ENCODE assay signal across 9 cellular contexts in the genomic region with DNA sequence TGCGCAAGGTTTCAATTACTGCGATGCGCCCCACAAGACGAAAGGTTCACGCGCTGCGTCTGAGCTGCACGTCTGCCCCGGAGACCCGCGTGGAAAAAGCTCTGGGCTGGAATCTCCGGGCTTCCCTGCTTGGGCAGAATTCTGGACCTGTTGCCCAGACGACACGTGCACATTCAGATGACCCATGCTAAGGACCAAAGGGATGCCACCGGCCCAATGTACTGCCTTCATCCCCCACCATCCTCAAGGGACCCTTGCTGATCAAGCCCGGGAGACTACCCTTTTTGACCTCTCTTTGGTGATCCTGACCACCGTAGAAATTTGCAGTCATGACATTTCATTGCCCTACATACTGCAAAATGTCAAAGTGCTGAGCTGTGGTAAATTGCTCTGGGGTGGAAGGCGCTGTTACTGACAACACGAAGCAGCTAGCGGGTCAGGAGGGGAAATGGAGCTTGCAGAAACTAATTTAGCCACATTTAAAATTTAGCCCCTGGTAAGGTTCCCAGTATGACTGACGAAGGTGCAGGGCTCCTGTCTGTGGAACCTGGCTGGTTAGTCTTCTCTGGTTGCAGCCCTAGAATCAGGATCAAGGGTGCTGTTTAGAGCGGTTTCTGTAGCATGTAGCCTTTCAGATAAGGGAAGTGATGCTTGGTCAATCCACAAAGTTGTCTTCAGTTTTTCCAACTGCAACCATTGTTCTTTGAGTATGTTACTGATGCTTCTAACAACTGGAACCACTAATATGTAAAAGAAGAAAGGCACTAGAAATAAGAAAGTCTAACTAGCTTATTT.
DNase-seq lines count a peak whose midpoint lies in the region; ATAC-seq, FAIRE-seq and TF ChIP-seq lines count a peak whose summit lies in the region.
"Had no signal": no experiment of that assay in that cellular context is flagged by ENCODE, and none has a peak within 500 bp of the region (broad histone marks: within the 10 kb centered on the region; RNA-seq: fewer than 3 reads in every experiment).

No MANE protein-coding gene starts in this region.

- no peak overlapping the region for H3K18ac ChIP-seq in mesendoderm (ENCODE audit: low read length)

- H4K8ac ChIP-seq in mesendoderm (ENCODE audit: low read depth, low read length), result no peak overlapping the region

- SMC1A ChIA-PET in GM12878 (lab: Charles Lee; ENCODE audit: uncharacterized antibody, unreplicated experiment), result interaction anchor here (0.7 kb wide), 1 partner anchor 92 kb away, joined by 3 read pairs; no protein-coding TSS in a partner anchor

- WGBS in GM12878 (ENCODE audit: insufficient coverage, insufficient replicate concordance, low lambda C conversion rate, missing lambda C conversion rate), result under 1% methylated on average over 22 of the region's 22 CpGs
- WGBS in mesendoderm (ENCODE audit: extremely low coverage, insufficient coverage, low lambda C conversion rate), result no CpG with 5 or more reads among the region's 22 CpGs
- 23% methylated on average over 22 of the region's 22 CpGs for WGBS in urinary bladder

- no peak overlapping the region for H3K27ac ChIP-seq in GM12878 (ENCODE audit: control insufficient read depth, insufficient read depth)
- H3K27ac ChIP-seq in mesendoderm (ENCODE audit: low read depth, low read length), result no peak overlapping the region
- H3K27ac ChIP-seq in urinary bladder (ENCODE audit: low read depth), result no peak overlapping the region

- no peak for ATAC-seq in activated naive CD4-positive, alpha-beta T cell treated with anti-CD3 and anti-CD28 coated beads, Interleukin-2, amount 50 U/mL, for 72 hours
- ATAC-seq in GM12878, result peak; percentile 52

- H3K9me3 ChIP-seq in GM12878 (replicated peaks; ENCODE audit: control insufficient read depth, insufficient read depth, low read length), result no peaks in the 10 kb centered on the region

- POLR2A ChIA-PET in GM12878 (lab: Charles Lee), result no interaction called here

- peaks cover 11 to 16% of the 10 kb centered on the region in 2 experiments for H3K27me3 ChIP-seq in GM12878 (replicated peaks in 1 of 2; ENCODE audit: control insufficient read depth in 2 of 2, insufficient read depth in 2 of 2, low read length in 1 of 2)
- H3K27me3 ChIP-seq in mesendoderm (ENCODE audit: insufficient read depth, low read length, poor library complexity), result peaks cover 2% of the 10 kb centered on the region

- BruUV-seq in GM12878 (replicated peaks; lab: Mats Ljungman, UMichigan), result no TSS peak

- in situ Hi-C loops in GM12878 (cut with MboI), result no loop called here

- H3K4me3 Mint-ChIP-seq in activated naive CD4-positive, alpha-beta T cell treated with anti-CD3 and anti-CD28 coated beads, Interleukin-2, amount 50 U/mL, for 24 hours, result peak overlapping the region; percentile 68

- TF ChIP-seq POLR2A in GM12878 (IDR thresholded peaks at IDR 0.05; ENCODE audit: low read depth, low read length), result no peak

- H3K4ac ChIP-seq in mesendoderm (ENCODE audit: low read depth, low read length), result no peak overlapping the region

- no peaks in the 10 kb centered on the region for H3K36me3 ChIP-seq in GM12878 (ENCODE audit: control insufficient read depth in 2 of 2, insufficient read depth in 2 of 2, low read length in 1 of 2)
- H3K36me3 ChIP-seq in mesendoderm (ENCODE audit: control insufficient read depth, insufficient read depth, low read length), result no peaks in the 10 kb centered on the region
- H3K36me3 ChIP-seq in urinary bladder (ENCODE audit: insufficient read depth), result no peaks in the 10 kb centered on the region

- no peak overlapping the region for H3K9ac ChIP-seq in GM12878 (ENCODE audit: control insufficient read depth, insufficient read depth, low read length)
- H3K9ac ChIP-seq in mesendoderm (ENCODE audit: low read length), result peak overlapping the region; percentile 50

- H2BK120ac ChIP-seq in mesendoderm (ENCODE audit: low read depth, low read length), result no peak overlapping the region

- no peak overlapping the region for H2BK5ac ChIP-seq in mesendoderm (ENCODE audit: low read length)

- H2AFZ ChIP-seq in GM12878 (ENCODE audit: control insufficient read depth, low read depth, low read length), result no peak overlapping the region

- FAIRE-seq in GM12878 (lab: Jason Lieb, UNC), result no peak
- FAIRE-seq: G401.6 had no signal

- peaks cover 1% of the 10 kb centered on the region for H3K36me3 Mint-ChIP-seq in activated naive CD4-positive, alpha-beta T cell treated with anti-CD3 and anti-CD28 coated beads, Interleukin-2, amount 50 U/mL, for 24 hours
- H3K36me3 Mint-ChIP-seq in activated naive CD4-positive, alpha-beta T cell treated with anti-CD3 and anti-CD28 coated beads, Interleukin-2, amount 50 U/mL, for 72 hours, result peaks cover 0 to 50% of the 10 kb centered on the region in 2 donors

- no peak for TF ChIP-seq CTCF in GM12878 (IDR thresholded peaks at IDR 0.05 in 2 of 3, conservative IDR thresholded peaks at IDR 0.05 in 1 of 3; ENCODE audit: control insufficient read depth in 2 of 3, extremely low read depth in 1 of 3, insufficient read depth in 1 of 3, low read depth in 3 of 3, low read length in 3 of 3)

- intact Hi-C loops in GM12878 (cut with micrococcal nuclease; ENCODE audit: unreplicated experiment) (no loop called here), posterior vena cava (cut with DNase I) (no loop called here)

- H3K56ac ChIP-seq in mesendoderm (ENCODE audit: low read length), result peak overlapping the region; percentile 75

- H3K4me2 ChIP-seq in GM12878 (ENCODE audit: control insufficient read depth, insufficient read depth), result peak overlapping the region; percentile 93
- H3K4me2 ChIP-seq in mesendoderm (ENCODE audit: low read length), result peak overlapping the region; percentile 44

- H4K5ac ChIP-seq in mesendoderm (ENCODE audit: low read length), result no peak overlapping the region

- no peak overlapping the region for H2BK15ac ChIP-seq in mesendoderm (replicated peaks; ENCODE audit: low read depth)

- no peak overlapping the region for H3K27ac Mint-ChIP-seq in activated naive CD4-positive, alpha-beta T cell treated with anti-CD3 and anti-CD28 coated beads, Interleukin-2, amount 50 U/mL, for 24 hours
- no peak overlapping the region for H3K27ac Mint-ChIP-seq in activated naive CD4-positive, alpha-beta T cell treated with anti-CD3 and anti-CD28 coated beads, Interleukin-2, amount 50 U/mL, for 72 hours

- peaks cover 7% of the 10 kb centered on the region for H3K4me1 ChIP-seq in GM12878 (ENCODE audit: control insufficient read depth, insufficient read depth, low read length)
- H3K4me1 ChIP-seq in mesendoderm (ENCODE audit: control insufficient read depth, low read depth, low read length), result no peaks in the 10 kb centered on the region
- H3K4me1 ChIP-seq in urinary bladder (ENCODE audit: insufficient read depth), result no peaks in the 10 kb centered on the region

- no peaks in the 10 kb centered on the region for H3K79me2 ChIP-seq in GM12878 (ENCODE audit: control insufficient read depth, insufficient read depth, low read length)
- no peaks in the 10 kb centered on the region for H3K79me2 ChIP-seq in mesendoderm (ENCODE audit: control insufficient read depth, insufficient read depth, low read length)

- no peak overlapping the region for H3K23ac ChIP-seq in mesendoderm (ENCODE audit: low read length)

- no peaks in the 10 kb centered on the region for H3K79me1 ChIP-seq in mesendoderm (ENCODE audit: low read length)

- no peak for TF ChIP-seq RAD21 in GM12878 (IDR thresholded peaks at IDR 0.05; ENCODE audit: insufficient read depth, low read depth, low read length)

- no peak for TF ChIP-seq EP300 in GM12878 (IDR thresholded peaks at IDR 0.05; ENCODE audit: borderline replicate concordance in 1 of 2, control insufficient read depth in 1 of 2, low read depth in 2 of 2, low read length in 2 of 2)

- H3K4me3 ChIP-seq in GM12878 (peak overlapping the region; percentile 61; the same call in 1 of the 2 replicates), mesendoderm (ENCODE audit: low read length) (no peak overlapping the region), urinary bladder (ENCODE audit: low read depth, low read length) (peak overlapping the region; percentile 59)

- peaks cover 30% of the 10 kb centered on the region for H3K27me3 Mint-ChIP-seq in activated naive CD4-positive, alpha-beta T cell treated with anti-CD3 and anti-CD28 coated beads, Interleukin-2, amount 50 U/mL, for 24 hours

- no peaks in the 10 kb centered on the region for H4K20me1 ChIP-seq in GM12878 (ENCODE audit: control insufficient read depth, insufficient read depth)

- peaks cover 12% of the 10 kb centered on the region for H3K4me1 Mint-ChIP-seq in activated naive CD4-positive, alpha-beta T cell treated with anti-CD3 and anti-CD28 coated beads, Interleukin-2, amount 50 U/mL, for 24 hours

- CTCF ChIA-PET in GM12878 (lab: Yijun Ruan, JAX), result interaction anchor here (1.4 kb wide), 1 partner anchor 115 kb away, joined by 4 read pairs; no protein-coding TSS in a partner anchor

- H3K9me3 Mint-ChIP-seq in activated naive CD4-positive, alpha-beta T cell treated with anti-CD3 and anti-CD28 coated beads, Interleukin-2, amount 50 U/mL, for 24 hours, result no peaks in the 10 kb centered on the region
- no peaks in the 10 kb centered on the region for H3K9me3 Mint-ChIP-seq in activated naive CD4-positive, alpha-beta T cell treated with anti-CD3 and anti-CD28 coated beads, Interleukin-2, amount 50 U/mL, for 72 hours

- no peak for DNase-seq in activated naive CD4-positive, alpha-beta T cell treated with anti-CD3 and anti-CD28 coated beads, Interleukin-2, amount 50 U/mL, for 72 hours (ENCODE audit: low spot score in 2 of 2)
- DNase-seq in GM12878 (ENCODE audit: low read depth, low spot score) (no peak), mesendoderm (peak; percentile 13), posterior vena cava (ENCODE audit: low spot score) (no peak), NCI-H187 treated with DMSO at 0.1 percent for 48 hours (lab: John Stamatoyannopoulos, UW) (no peak)
- DNase-seq in effector CD4-positive, alpha-beta T cell, result no peak

- RAD21 ChIA-PET in GM12878 (lab: Charles Lee; ENCODE audit: unreplicated experiment), result interaction anchor here (0.9 kb wide), 1 partner anchor 14 kb away, joined by 3 read pairs; no protein-coding TSS in a partner anchor

- H2AK5ac ChIP-seq in mesendoderm (ENCODE audit: low read length), result no peak overlapping the region

TF ChIP-seq in GM12878, 131 proteins besides CTCF, POLR2A, EP300 and RAD21 (continues in another document):
- TF ChIP-seq STAT1 (conservative IDR thresholded peaks at IDR 0.05) (no peak), SPI1 (IDR thresholded peaks at IDR 0.05; ENCODE audit: borderline replicate concordance, insufficient read depth, low read depth, low read length) (peak; percentile 53; the same call in 1 of the 2 replicates), MYB (IDR thresholded peaks at IDR 0.05; ENCODE audit: borderline replicate concordance, low read depth, low read length) (no peak), BHLHE40 (IDR thresholded peaks at IDR 0.05; ENCODE audit: borderline replicate concordance in 1 of 2, low read depth in 2 of 2, low read length in 1 of 2) (0 out of 4 replicates have a peak, but pooled peaks of 1 of the 2 experiments have one; percentile 10), HCFC1 (IDR thresholded peaks at IDR 0.05; ENCODE audit: low read length) (no peak), JUND (IDR thresholded peaks at IDR 0.05; ENCODE audit: low read depth, low read length) (no peak), NR2F1 (conservative IDR thresholded peaks at IDR 0.05) (no peak)
